8 cellular contexts compared by ENCODE assay signal in genomic region chr7:129143724-129144094, GRCh38. TPM values are rescaled to one million over a fixed set of nuclear protein-coding genes. Genes with fewer than 3 reads are reported as not detected.
DNase-seq lines count a peak whose midpoint lies in the region; ATAC-seq, FAIRE-seq and TF ChIP-seq lines count a peak whose summit lies in the region.

No MANE protein-coding gene starts in this region.

- POLR2A ChIA-PET in Panc1 (lab: Charles Lee), result no interaction called here

- H3K27me3 Mint-ChIP-seq in activated CD8-positive, alpha-beta memory T cell treated with anti-CD3 and anti-CD28 coated beads, Interleukin-2, amount 10 ng/mL, durations not matched to agents 7 days and 5 days, result peaks cover 37% of the 10 kb centered on the region
- peaks cover 40% of the 10 kb centered on the region for H3K27me3 Mint-ChIP-seq in endodermal cell (ENCODE audit: insufficient read depth)

- peaks cover 3% of the 10 kb centered on the region; the same call in 1 of the 2 replicates for H3K4me1 ChIP-seq in Panc1 (ENCODE audit: control insufficient read depth, insufficient read depth, low read length)
- no peaks in the 10 kb centered on the region for H3K4me1 ChIP-seq in endodermal cell (ENCODE audit: control insufficient read depth, insufficient read depth, low read length)
- H3K4me1 ChIP-seq in gastrocnemius medialis, result peaks cover 7 to 13% of the 10 kb centered on the region in 2 donors

- WGBS in endodermal cell (ENCODE audit: insufficient coverage in 1 of 2, insufficient read length in 1 of 2), 2 experiments, result 53 to 62% methylated on average over 10 of the region's 10 CpGs

- no peak overlapping the region for H3K9ac ChIP-seq in endodermal cell (ENCODE audit: extremely low read depth, low read length, poor library complexity, severe bottlenecking)

- DNase-seq in activated CD8-positive, alpha-beta memory T cell treated with anti-CD3 and anti-CD28 coated beads, Interleukin-2, amount 10 ng/mL, durations not matched to agents 7 days and 5 days, result no peak
- DNase-seq in activated CD8-positive, alpha-beta memory T cell treated with anti-CD3 and anti-CD28 coated beads for 24 hours, result no peak
- DNase-seq in Panc1 (ENCODE audit: low read depth, low spot score), result no peak
- no peak for DNase-seq in endodermal cell
- DNase-seq in gastrocnemius medialis, result no peak
- DNase-seq in HTR-8/SVneo (ENCODE audit: insufficient read length, low spot score), result no peak

- H3K36me3 Mint-ChIP-seq in activated CD8-positive, alpha-beta memory T cell treated with anti-CD3 and anti-CD28 coated beads, Interleukin-2, amount 10 ng/mL, durations not matched to agents 7 days and 5 days, result no peaks in the 10 kb centered on the region
- peaks cover 3% of the 10 kb centered on the region for H3K36me3 Mint-ChIP-seq in endodermal cell (ENCODE audit: low read depth)

- H3K4me3 ChIP-seq in Panc1 (ENCODE audit: low read depth in 2 of 2, low read length in 2 of 2), result peak overlapping the region; percentile 55 to 63; a peak in 3 of 4 replicates
- peak overlapping the region; percentile 80 for H3K4me3 ChIP-seq in endodermal cell (ENCODE audit: low read length)
- peak overlapping the region in 3 of 4 donors; percentile 59 to 62 (median 61) for H3K4me3 ChIP-seq in gastrocnemius medialis

- H3K27me3 ChIP-seq in Panc1 (ENCODE audit: control insufficient read depth, insufficient read depth, low read length) (peaks cover 12% of the 10 kb centered on the region), endodermal cell (ENCODE audit: control insufficient read depth, insufficient read depth, low read length, poor library complexity, severe bottlenecking) (peaks cover 30% of the 10 kb centered on the region), gastrocnemius medialis (peaks cover 0 to 13% (median 7%) of the 10 kb centered on the region in 3 donors)

- CTCF ChIA-PET in activated CD8-positive, alpha-beta memory T cell treated with anti-CD3 and anti-CD28 coated beads, Interleukin-2, amount 10 ng/mL, durations not matched to agents 7 days and 5 days (lab: Charles Lee), result interaction anchor here (0.8 to 5.2 kb wide), 5 partner anchors 14 to 45 kb away, joined by 3 to 36 read pairs (median 5); no protein-coding TSS in a partner anchor
- CTCF ChIA-PET in Panc1 (lab: Charles Lee), result no interaction called here

- no peak overlapping the region for H3K27ac Mint-ChIP-seq in activated CD8-positive, alpha-beta memory T cell treated with anti-CD3 and anti-CD28 coated beads, Interleukin-2, amount 10 ng/mL, durations not matched to agents 7 days and 5 days
- no peak overlapping the region for H3K27ac Mint-ChIP-seq in endodermal cell

- in situ Hi-C loops in Panc1 (cut with HindIII; ENCODE audit: low pct_unique_long_range_greater_than_20kb, low sequenced_read_pairs) (no loop called here), gastrocnemius medialis (cut with MboI; ENCODE audit: low sequenced_read_pairs in 4 of 4) (no loop called here)

- H3K9me3 Mint-ChIP-seq in activated CD8-positive, alpha-beta memory T cell treated with anti-CD3 and anti-CD28 coated beads, Interleukin-2, amount 10 ng/mL, durations not matched to agents 7 days and 5 days (ENCODE audit: low read depth), result no peaks in the 10 kb centered on the region
- H3K9me3 Mint-ChIP-seq in endodermal cell, result no peaks in the 10 kb centered on the region

- no peaks in the 10 kb centered on the region for H3K36me3 ChIP-seq in Panc1 (ENCODE audit: control insufficient read depth, insufficient read depth, low read length)
- no peaks in the 10 kb centered on the region for H3K36me3 ChIP-seq in endodermal cell (ENCODE audit: control insufficient read depth, insufficient read depth, low read length)
- no peaks in the 10 kb centered on the region for H3K36me3 ChIP-seq in gastrocnemius medialis

- no peaks in the 10 kb centered on the region for H3K9me3 ChIP-seq in Panc1 (ENCODE audit: control insufficient read depth, insufficient read depth, low read depth, low read length)
- no peaks in the 10 kb centered on the region for H3K9me3 ChIP-seq in endodermal cell (ENCODE audit: control insufficient read depth, low read length)
- H3K9me3 ChIP-seq in gastrocnemius medialis, result no peaks in the 10 kb centered on the region

- H3K27ac ChIP-seq in Panc1 (ENCODE audit: low read length) (no peak overlapping the region), endodermal cell (ENCODE audit: low read depth, low read length) (no peak overlapping the region), gastrocnemius medialis (no peak overlapping the region)

- no peak for FAIRE-seq in HTR-8/SVneo (lab: Jason Lieb, UNC)

- no peak for ATAC-seq in activated CD8-positive, alpha-beta memory T cell treated with anti-CD3 and anti-CD28 coated beads, Interleukin-2, amount 10 ng/mL, durations not matched to agents 7 days and 5 days
- no peak for ATAC-seq in Panc1
- ATAC-seq in gastrocnemius medialis, result no peak
- ATAC-seq in HG02571 (IDR thresholded peaks at IDR 0.05; ENCODE audit: unreplicated experiment), result no peak
- ATAC-seq in HG02884 (IDR thresholded peaks at IDR 0.05; ENCODE audit: unreplicated experiment), result no peak

- intact Hi-C loops in Panc1 (cut with micrococcal nuclease; ENCODE audit: unreplicated experiment), result no loop called here
- intact Hi-C loops in gastrocnemius medialis (cut with DNase I; ENCODE audit: low total_unique reads), result no loop called here

- H3K4me3 Mint-ChIP-seq in activated CD8-positive, alpha-beta memory T cell treated with anti-CD3 and anti-CD28 coated beads, Interleukin-2, amount 10 ng/mL, durations not matched to agents 7 days and 5 days, result peak overlapping the region; percentile 84
- H3K4me3 Mint-ChIP-seq in endodermal cell, result peak overlapping the region; percentile 69

- no peak for TF ChIP-seq CTCF in Panc1 (IDR thresholded peaks at IDR 0.05)
- no peak for TF ChIP-seq CTCF in endodermal cell (conservative IDR thresholded peaks at IDR 0.05)
- no peak for TF ChIP-seq CTCF in gastrocnemius medialis (IDR thresholded peaks at IDR 0.05 in 4 of 5, conservative IDR thresholded peaks at IDR 0.05 in 1 of 5)

- TF ChIP-seq POLR2A in gastrocnemius medialis (IDR thresholded peaks at IDR 0.05), result no peak

- no TSS peak for BruUV-seq in Panc1 (replicated peaks; lab: Mats Ljungman, UMichigan)

- H3K4me1 Mint-ChIP-seq in activated CD8-positive, alpha-beta memory T cell treated with anti-CD3 and anti-CD28 coated beads, Interleukin-2, amount 10 ng/mL, durations not matched to agents 7 days and 5 days, result peaks cover 20% of the 10 kb centered on the region
- peaks cover 14% of the 10 kb centered on the region for H3K4me1 Mint-ChIP-seq in endodermal cell

RNA-seq across cellular contexts. Expression of gene TSPAN33, which starts 0.8 kb away (rescaled TPM):
- total RNA-seq in activated CD8-positive, alpha-beta memory T cell treated with anti-CD3 and anti-CD28 coated beads, Interleukin-2, amount 10 ng/mL, durations not matched to agents 7 days and 5 days, result 10 to 100 TPM in 1 of 2 experiments, 1 to 10 TPM in 1; 6.1 to 15.2 TPM
- total RNA-seq in Panc1 (2021; ENCODE audit: unreplicated experiment) (5.4 TPM), endodermal cell (10 to 100 TPM; 33.2 to 35.6 TPM), gastrocnemius medialis (1 to 10 TPM; 5.6 to 9.1 (median 7.8) TPM)
- polyA plus RNA-seq in Panc1 (2012; ENCODE audit: insufficient read length), result 7.4 TPM
- 23.2 TPM for polyA plus RNA-seq in endodermal cell (2013, experiment 1 of 2)
- polyA plus RNA-seq in endodermal cell (2013, experiment 2 of 2), result 23.9 TPM

RNA-seq across cellular contexts. Expression of gene SMO, which starts 44.7 kb away (rescaled TPM):
- under 1 TPM in 1 of 2 experiments, not detected in 1; 0.07 TPM for total RNA-seq in activated CD8-positive, alpha-beta memory T cell treated with anti-CD3 and anti-CD28 coated beads, Interleukin-2, amount 10 ng/mL, durations not matched to agents 7 days and 5 days
- 2.9 TPM for total RNA-seq in Panc1 (2021; ENCODE audit: unreplicated experiment)
- polyA plus RNA-seq in Panc1 (2012; ENCODE audit: insufficient read length), result 4.0 TPM
- 10 to 100 TPM; 75.5 to 76.2 TPM for total RNA-seq in endodermal cell
- polyA plus RNA-seq in endodermal cell (2013, experiment 1 of 2), result 72.7 TPM
- polyA plus RNA-seq in endodermal cell (2013, experiment 2 of 2), result 71.3 TPM
- 1 to 10 TPM; 1.1 to 1.6 (median 1.2) TPM for total RNA-seq in gastrocnemius medialis

Comparison
In these comparisons a context has a peak if more than half of its experiments do, and no peak if none do; other contexts are left out.
1. RNA of gene SMO, which starts 44.7 kb away (total RNA-seq): 75.5 to 76.2 TPM in endodermal cell; 2.9 TPM in Panc1 (single experiment), 1.1 to 1.6 TPM in gastrocnemius medialis and 0.07 TPM in activated CD8-positive, alpha-beta memory T cell treated with anti-CD3 and anti-CD28 coated beads, Interleukin-2, amount 10 ng/mL, durations not matched to agents 7 days and 5 days; every median in the first group is over 10 times any median in the second.
2. Peak in every context shown above with its lines, with median percentiles within 50 percentile points of each other: H3K4me3 ChIP-seq.